Comparison of ENCODE assay signal across 21 cellular contexts in the genomic region with DNA sequence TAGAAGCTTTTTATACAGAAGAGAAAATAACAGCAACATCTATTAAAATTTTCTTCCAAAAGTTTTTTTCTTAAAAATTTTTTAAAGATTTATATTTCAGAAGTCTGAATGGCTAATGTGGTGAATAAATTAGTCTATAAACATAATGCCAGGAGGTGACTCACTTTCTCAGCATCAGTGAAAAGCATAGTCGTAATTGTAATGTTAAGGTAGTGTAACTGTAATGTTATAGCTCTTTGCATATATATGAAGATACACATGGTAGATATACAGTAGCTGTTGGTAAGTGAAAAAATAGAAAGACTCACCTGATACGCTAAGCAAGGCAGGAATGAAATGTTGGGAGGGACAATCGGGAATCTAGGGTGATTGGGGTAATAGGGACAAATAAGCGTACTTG. TPM values are rescaled to one million over a fixed set of nuclear protein-coding genes. Genes with fewer than 3 reads are reported as not detected.
DNase-seq lines count a peak whose midpoint lies in the region; ATAC-seq and TF ChIP-seq lines count a peak whose summit lies in the region.
"Had no signal": no experiment of that assay in that cellular context is flagged by ENCODE, and none has a peak within 500 bp of the region (broad histone marks: within the 10 kb centered on the region; RNA-seq: fewer than 3 reads in every experiment).

No MANE protein-coding gene starts in this region.

- CTCF ChIA-PET in activated CD4-positive, alpha-beta T cell treated with anti-CD3 and anti-CD28 coated beads for 36 hours (lab: Charles Lee), result interaction anchor here (0.7 to 3.0 kb wide), 5 partner anchors 11 to 189 kb away, joined by 3 to 11 read pairs (median 7); no protein-coding TSS in a partner anchor
- CTCF ChIA-PET in PC-3 (lab: Charles Lee), result no interaction called here

- H4K8ac ChIP-seq in mesenchymal stem cell (ENCODE audit: low read length), result no peak overlapping the region

- H3K4me3 Mint-ChIP-seq in activated CD4-positive, alpha-beta T cell treated with anti-CD3 and anti-CD28 coated beads for 36 hours, result no peak overlapping the region
- no peak overlapping the region for H3K4me3 Mint-ChIP-seq in progenitor cell of endocrine pancreas (ENCODE audit: low read depth)
- H3K4me3 Mint-ChIP-seq: B cell; CD4-positive, CD25-positive, alpha-beta regulatory T cell; CD8-positive, alpha-beta T cell; HFFc6 had no signal

- H3K27ac Mint-ChIP-seq in activated CD4-positive, alpha-beta T cell treated with anti-CD3 and anti-CD28 coated beads for 36 hours, result peak overlapping the region; percentile 76
- H3K27ac Mint-ChIP-seq in progenitor cell of endocrine pancreas, result no peak overlapping the region
- H3K27ac Mint-ChIP-seq: B cell; CD4-positive, CD25-positive, alpha-beta regulatory T cell; CD8-positive, alpha-beta T cell; HFFc6 had no signal

- no peaks in the 10 kb centered on the region for H3K9me2 ChIP-seq in PC-3 (replicated peaks; ENCODE audit: low read length)

- H3K4ac ChIP-seq in mesenchymal stem cell (ENCODE audit: low read depth in 1 of 2, low read length in 2 of 2), result no peak overlapping the region

- peaks cover 43% of the 10 kb centered on the region for H3K36me3 ChIP-seq in PC-3 (ENCODE audit: low read depth, low read length)
- H3K36me3 ChIP-seq in mesenchymal stem cell (ENCODE audit: control insufficient read depth in 1 of 2, insufficient read depth in 2 of 2, low read depth in 1 of 2, low read length in 2 of 2), result peaks cover 12 to 61% of the 10 kb centered on the region in 2 experiments
- no peaks in the 10 kb centered on the region for H3K36me3 ChIP-seq in breast epithelium

- H2BK15ac ChIP-seq in mesenchymal stem cell (ENCODE audit: low read depth, poor library complexity, severe bottlenecking), result no peak overlapping the region

- intact Hi-C loops in activated CD4-positive, alpha-beta T cell treated with anti-CD3 and anti-CD28 coated beads for 36 hours (cut with DNase I, micrococcal nuclease), result no loop called here
- intact Hi-C loops in PC-3 (cut with micrococcal nuclease), result no loop called here
- intact Hi-C loops in breast epithelium (cut with DNase I; ENCODE audit: low total_unique reads), result no loop called here

- H2AK5ac ChIP-seq in mesenchymal stem cell (ENCODE audit: low read length, severe bottlenecking), result no peak overlapping the region

- H3K4me3 ChIP-seq in PC-3 (ENCODE audit: low read length), result no peak overlapping the region
- H3K4me3 ChIP-seq in mesenchymal stem cell (ENCODE audit: insufficient read depth in 1 of 2, low read depth in 1 of 2, low read length in 2 of 2), result no peak overlapping the region
- H3K4me3 ChIP-seq in breast epithelium, result no peak overlapping the region
- H3K4me3 ChIP-seq: BLaER1, HAP-1 had no signal

- H3K27me3 Mint-ChIP-seq in activated CD4-positive, alpha-beta T cell treated with anti-CD3 and anti-CD28 coated beads for 36 hours, result no peaks in the 10 kb centered on the region
- no peaks in the 10 kb centered on the region for H3K27me3 Mint-ChIP-seq in progenitor cell of endocrine pancreas
- H3K27me3 Mint-ChIP-seq: B cell; CD4-positive, CD25-positive, alpha-beta regulatory T cell had no signal

- H3K79me1 ChIP-seq in mesenchymal stem cell (replicated peaks; ENCODE audit: low read length, poor library complexity, severe bottlenecking), result peaks cover 42% of the 10 kb centered on the region

- POLR2A ChIA-PET in activated CD4-positive, alpha-beta T cell treated with anti-CD3 and anti-CD28 coated beads for 36 hours (lab: Charles Lee), result no interaction called here
- POLR2A ChIA-PET in PC-3 (lab: Charles Lee; ENCODE audit: unreplicated experiment), result no interaction called here

- TF ChIP-seq CTCF in PC-3 (conservative IDR thresholded peaks at IDR 0.05; ENCODE audit: low read depth, low read length), result no peak
- TF ChIP-seq CTCF in progenitor cell of endocrine pancreas (IDR thresholded peaks at IDR 0.05; ENCODE audit: unreplicated experiment), result no peak
- no peak for TF ChIP-seq CTCF in breast epithelium (IDR thresholded peaks at IDR 0.05)

- H3F3A ChIP-seq in PC-3 (ENCODE audit: low read length, unreplicated experiment), result no peaks in the 10 kb centered on the region

- peaks cover 78% of the 10 kb centered on the region for H3K79me2 ChIP-seq in PC-3 (ENCODE audit: low read length)

- H2AFZ ChIP-seq in PC-3 (ENCODE audit: low read length) (no peak overlapping the region), mesenchymal stem cell (ENCODE audit: low read depth, low read length) (no peak overlapping the region)

- no peak overlapping the region for H3K9ac ChIP-seq in PC-3 (ENCODE audit: low read length)
- peak overlapping the region; percentile 25 for H3K9ac ChIP-seq in mesenchymal stem cell (ENCODE audit: low read length)
- H3K9ac ChIP-seq: BLaER1 had no signal

- peaks cover 46% of the 10 kb centered on the region for H3K4me1 Mint-ChIP-seq in activated CD4-positive, alpha-beta T cell treated with anti-CD3 and anti-CD28 coated beads for 36 hours
- peaks cover 9% of the 10 kb centered on the region for H3K4me1 Mint-ChIP-seq in progenitor cell of endocrine pancreas (ENCODE audit: low read depth)

- ATAC-seq in activated CD4-positive, alpha-beta T cell treated with anti-CD3 and anti-CD28 coated beads for 36 hours, result peak; percentile 81
- peak; percentile 38 for ATAC-seq in PC-3
- ATAC-seq: CD8-positive, alpha-beta T cell had no signal

- BruUV-seq in PC-3 (replicated peaks; lab: Mats Ljungman, UMichigan), result no TSS peak

- no peaks in the 10 kb centered on the region for H3K9me3 ChIP-seq in PC-3 (ENCODE audit: low read length)
- no peaks in the 10 kb centered on the region for H3K9me3 ChIP-seq in mesenchymal stem cell (ENCODE audit: control insufficient read depth, low read length)
- no peaks in the 10 kb centered on the region for H3K9me3 ChIP-seq in breast epithelium
- H3K9me3 ChIP-seq: BLaER1, Caco-2, HAP-1 had no signal

- no peak overlapping the region for H3K18ac ChIP-seq in mesenchymal stem cell (ENCODE audit: low read depth in 1 of 2, low read length in 2 of 2)

- no peak overlapping the region for H3K14ac ChIP-seq in mesenchymal stem cell (ENCODE audit: low read length in 2 of 2)

- H3K4me1 ChIP-seq in PC-3 (ENCODE audit: insufficient read depth, low read length), result peaks cover 24% of the 10 kb centered on the region; the same call in 1 of the 2 replicates
- H3K4me1 ChIP-seq in mesenchymal stem cell (ENCODE audit: control insufficient read depth, insufficient read depth, low read depth, low read length), result peaks cover 9% of the 10 kb centered on the region
- peaks cover 0 to 5% of the 10 kb centered on the region in 2 donors for H3K4me1 ChIP-seq in breast epithelium
- H3K4me1 ChIP-seq: Caco-2 had no signal

- H2BK120ac ChIP-seq in mesenchymal stem cell (ENCODE audit: low read depth, low read length), result no peak overlapping the region

- H3K4me2 ChIP-seq in PC-3 (ENCODE audit: low read length), result no peak overlapping the region
- H3K4me2 ChIP-seq in mesenchymal stem cell (ENCODE audit: low read length, poor library complexity, severe bottlenecking), result no peak overlapping the region
- H3K4me2 ChIP-seq: BLaER1 had no signal

- peaks cover 5% of the 10 kb centered on the region; the same call in 1 of the 2 replicates for H4K20me1 ChIP-seq in PC-3 (ENCODE audit: low read length)

- no peak overlapping the region for H2BK5ac ChIP-seq in mesenchymal stem cell (ENCODE audit: low read depth, low read length, poor library complexity, severe bottlenecking)

- H3K27ac ChIP-seq in PC-3 (ENCODE audit: low read length) (peak overlapping the region; percentile 36), mesenchymal stem cell (ENCODE audit: low read length, poor library complexity, severe bottlenecking) (no peak overlapping the region), breast epithelium (no peak overlapping the region)
- H3K27ac ChIP-seq: 22Rv1, BLaER1, C4-2B had no signal

- no peaks in the 10 kb centered on the region for H3K9me3 Mint-ChIP-seq in activated CD4-positive, alpha-beta T cell treated with anti-CD3 and anti-CD28 coated beads for 36 hours (ENCODE audit: low read depth)
- H3K9me3 Mint-ChIP-seq in progenitor cell of endocrine pancreas (ENCODE audit: low read depth), result no peaks in the 10 kb centered on the region
- H3K9me3 Mint-ChIP-seq: CD4-positive, CD25-positive, alpha-beta regulatory T cell; CD8-positive, alpha-beta T cell; HFFc6 had no signal

- H3K27me3 ChIP-seq in PC-3 (ENCODE audit: low read length) (no peaks in the 10 kb centered on the region), mesenchymal stem cell (ENCODE audit: control insufficient read depth in 1 of 2, insufficient read depth in 1 of 2, low read length in 2 of 2) (no peaks in the 10 kb centered on the region), breast epithelium (no peaks in the 10 kb centered on the region)
- H3K27me3 ChIP-seq: BLaER1 had no signal

- no peak for DNase-seq in activated CD4-positive, alpha-beta T cell treated with anti-CD3 and anti-CD28 coated beads for 36 hours
- DNase-seq in activated CD4-positive, alpha-beta T cell treated with anti-CD3 and anti-CD28 coated beads for 1 hour, result no peak
- DNase-seq in ELR (ENCODE audit: low read depth) (peak; percentile 15), PC-3 (no peak), mesenchymal stem cell (no peak), progenitor cell of endocrine pancreas (ENCODE audit: low spot score, unreplicated experiment) (no peak), breast epithelium (ENCODE audit: low spot score in 2 of 2) (no peak)
- DNase-seq: Caco-2; CD4-positive, CD25-positive, alpha-beta regulatory T cell; CD8-positive, alpha-beta T cell; DMS 273 treated with DMSO at 0.1 percent for 48 hours; DMS79; EL; GOT3; HFFc6 had no signal

- H3K36me3 Mint-ChIP-seq in activated CD4-positive, alpha-beta T cell treated with anti-CD3 and anti-CD28 coated beads for 36 hours (ENCODE audit: low read depth), result peaks cover 54% of the 10 kb centered on the region
- peaks cover 6% of the 10 kb centered on the region for H3K36me3 Mint-ChIP-seq in progenitor cell of endocrine pancreas (ENCODE audit: insufficient read depth)

- TF ChIP-seq POLR2A in breast epithelium (IDR thresholded peaks at IDR 0.05), result no peak

- H2BK12ac ChIP-seq in mesenchymal stem cell (ENCODE audit: low read length in 2 of 2), result no peak overlapping the region

- H3K23ac ChIP-seq in mesenchymal stem cell (ENCODE audit: low read length in 2 of 2), result no peak overlapping the region

- WGBS in mesenchymal stem cell, result 93% methylated on average over 2 of the region's 4 CpGs

- no peak overlapping the region for H4K91ac ChIP-seq in mesenchymal stem cell (ENCODE audit: low read length)

RNA-seq across cellular contexts. Expression of a gene that starts 5.5 kb away (rescaled TPM):
- total RNA-seq in activated CD4-positive, alpha-beta T cell treated with anti-CD3 and anti-CD28 coated beads for 36 hours, result 10 to 100 TPM; 36.9 to 52.8 TPM
- total RNA-seq in PC-3 (2014; rRNA removed), result 106 and 120 TPM in 2 replicates
- polyA plus RNA-seq in mesenchymal stem cell (2013, experiment 1 of 2), result 18.1 TPM
- polyA plus RNA-seq in mesenchymal stem cell (2013, experiment 2 of 2), result 17.0 TPM
- 27.5 and 35.2 TPM in 2 replicates for total RNA-seq in progenitor cell of endocrine pancreas
- 10 to 100 TPM; 30.8 to 38.1 (median 35.9) TPM for total RNA-seq in breast epithelium

RNA-seq across cellular contexts. Expression of a gene that starts 6.2 kb away (rescaled TPM):
- total RNA-seq in activated CD4-positive, alpha-beta T cell treated with anti-CD3 and anti-CD28 coated beads for 36 hours, result 1 to 10 TPM; 1.4 to 1.6 TPM
- total RNA-seq in PC-3 (2014; rRNA removed) (0.87 and 2.8 TPM in 2 replicates), progenitor cell of endocrine pancreas (2.7 and 4.3 TPM in 2 replicates), breast epithelium (1 to 10 TPM in 1 of 3 donors, under 1 TPM in 2; 0.64 to 1.3 (median 0.73) TPM)
- polyA plus RNA-seq in mesenchymal stem cell (2013, experiment 1 of 2), result 0.48 TPM
- polyA plus RNA-seq in mesenchymal stem cell (2013, experiment 2 of 2), result 0.60 TPM
- total RNA-seq: CD4-positive, CD25-positive, alpha-beta regulatory T cell; G401 had no signal
